In the genomic region with DNA sequence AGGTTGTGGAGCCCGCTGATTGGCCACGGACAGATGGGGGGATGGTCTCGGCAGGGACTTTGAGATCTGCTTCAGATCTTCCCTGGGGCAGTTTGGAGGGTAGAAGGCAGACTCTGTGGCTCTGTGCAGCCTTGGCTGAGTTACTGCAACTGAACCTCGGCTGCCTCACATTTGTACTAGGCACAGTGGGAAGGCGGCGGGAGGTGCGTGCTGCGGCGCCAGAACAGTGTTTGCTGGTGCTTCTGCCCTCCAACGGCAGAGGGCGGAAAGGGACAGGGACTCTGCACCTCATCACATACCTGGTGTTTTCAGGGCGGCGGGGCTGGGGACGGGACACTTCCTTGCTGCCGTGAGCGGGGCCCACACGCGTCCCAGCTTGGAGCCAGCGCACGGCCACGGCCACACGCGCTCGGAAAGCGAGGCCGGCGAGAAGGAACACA, we compare ENCODE assay signal across 10 cellular contexts. TPM values are rescaled to one million over a fixed set of nuclear protein-coding genes. Genes with fewer than 3 reads are reported as not detected.
DNase-seq lines count a peak whose midpoint lies in the region; ATAC-seq and TF ChIP-seq lines count a peak whose summit lies in the region.
"Had no signal": no experiment of that assay in that cellular context is flagged by ENCODE, and none has a peak within 500 bp of the region (broad histone marks: within the 10 kb centered on the region; RNA-seq: fewer than 3 reads in every experiment).

No MANE protein-coding gene starts in this region.

- peaks cover 6% of the 10 kb centered on the region for H3K4me1 Mint-ChIP-seq in Caco-2 (ENCODE audit: low read depth, unreplicated experiment)
- peaks cover 3% of the 10 kb centered on the region for H3K4me1 Mint-ChIP-seq in chondrocyte (ENCODE audit: low read depth)

- POLR2A ChIA-PET in Caco-2 (lab: Charles Lee): no interaction called here

- H3K36me3 Mint-ChIP-seq in Caco-2 (ENCODE audit: insufficient read depth, unreplicated experiment): peaks cover 59% of the 10 kb centered on the region
- H3K36me3 Mint-ChIP-seq in chondrocyte (ENCODE audit: low read depth): peaks cover 20% of the 10 kb centered on the region

- no peaks in the 10 kb centered on the region for H3K9me3 Mint-ChIP-seq in Caco-2 (ENCODE audit: unreplicated experiment)
- no peaks in the 10 kb centered on the region for H3K9me3 Mint-ChIP-seq in chondrocyte (ENCODE audit: low read depth)

- CTCF ChIA-PET in Caco-2 (lab: Charles Lee): no interaction called here

- H3K36me3 ChIP-seq in Caco-2 (ENCODE audit: control insufficient read depth, insufficient read depth, low read length): peaks cover 1% of the 10 kb centered on the region
- peaks cover 0 to 63% of the 10 kb centered on the region in 2 donors for H3K36me3 ChIP-seq in left lung

- H3K27ac ChIP-seq in left lung: no peak overlapping the region
- H3K27ac ChIP-seq: heart right ventricle had no signal

- peak; percentile 66 to 73 for DNase-seq in Caco-2
- DNase-seq in NCI-H1694 (lab: John Stamatoyannopoulos, UW): peak; percentile 71
- no peak for DNase-seq in chondrocyte (ENCODE audit: low spot score)
- no peak for DNase-seq in left lung
- DNase-seq in T-helper 9 cell: no peak
- no peak for DNase-seq in NCI-H187 treated with DMSO at 0.1 percent for 48 hours (lab: John Stamatoyannopoulos, UW)
- DNase-seq in activated CD4-positive, alpha-beta T cell treated with anti-CD3 and anti-CD28 coated beads, Interleukin-2, amount 50 U/mL, for 4 hours: no peak
- no peak for DNase-seq in NCI-H187 (lab: John Stamatoyannopoulos, UW)
- DNase-seq: heart right ventricle, SW 1271 had no signal

- intact Hi-C loops in Caco-2 (cut with micrococcal nuclease; ENCODE audit: unreplicated experiment) (no loop called here), left lung (cut with DNase I) (no loop called here)

- H3K4me1 ChIP-seq in Caco-2: peaks cover 3% of the 10 kb centered on the region; the same call in 1 of the 2 replicates
- H3K4me1 ChIP-seq in left lung: no peaks in the 10 kb centered on the region

- no peak overlapping the region for H3K4me3 ChIP-seq in Caco-2 (ENCODE audit: low read depth, low read length)
- no peak overlapping the region for H3K4me3 ChIP-seq in left lung
- H3K4me3 ChIP-seq: heart right ventricle had no signal

- TF ChIP-seq CTCF in Caco-2 (IDR thresholded peaks at IDR 0.05; ENCODE audit: insufficient read depth in 1 of 2, low read depth in 1 of 2, low read length in 1 of 2, severe bottlenecking in 1 of 2, unreplicated experiment in 1 of 2) (no peak), chondrocyte (IDR thresholded peaks at IDR 0.05) (peak; percentile 38), left lung (IDR thresholded peaks at IDR 0.05) (no peak)

- BruUV-seq in Caco-2 (replicated peaks; lab: Mats Ljungman, UMichigan): no TSS peak

- H3K27me3 ChIP-seq in Caco-2 (replicated peaks; ENCODE audit: control insufficient read depth, insufficient read depth, low read length): no peaks in the 10 kb centered on the region
- H3K27me3 ChIP-seq in left lung: no peaks in the 10 kb centered on the region
- H3K27me3 ChIP-seq: heart right ventricle had no signal

- H3K9me3 ChIP-seq in Caco-2 (no peaks in the 10 kb centered on the region), left lung (no peaks in the 10 kb centered on the region)
- H3K9me3 ChIP-seq: heart right ventricle had no signal

- peak; percentile 3 for ATAC-seq in left lung
- ATAC-seq: heart right ventricle had no signal

- H3K27ac Mint-ChIP-seq in Caco-2 (ENCODE audit: unreplicated experiment) (peak overlapping the region; percentile 69), chondrocyte (ENCODE audit: unreplicated experiment) (no peak overlapping the region)

- H3K4me3 Mint-ChIP-seq in Caco-2 (ENCODE audit: unreplicated experiment): peak overlapping the region; percentile 38
- no peak overlapping the region for H3K4me3 Mint-ChIP-seq in chondrocyte (ENCODE audit: unreplicated experiment)

- no peaks in the 10 kb centered on the region for H3K27me3 Mint-ChIP-seq in Caco-2 (ENCODE audit: insufficient read depth, unreplicated experiment)
- no peaks in the 10 kb centered on the region for H3K27me3 Mint-ChIP-seq in chondrocyte (ENCODE audit: low read depth)

RNA-seq across cellular contexts. Expression of a gene that starts 26.2 kb away (rescaled TPM):
- total RNA-seq in Caco-2 (2022) (22.0 and 24.0 TPM in 2 replicates), chondrocyte (15.7 to 20.1 TPM (median 18.8 TPM) in 3 replicates), left lung (10 to 100 TPM; 16.4 to 21.1 TPM)

RNA-seq across cellular contexts. Expression of a gene that starts 26.4 kb away (rescaled TPM):
- total RNA-seq in Caco-2 (2022): 55.4 and 56.7 TPM in 2 replicates
- 46.6 to 48.9 TPM (median 47.1 TPM) in 3 replicates for total RNA-seq in chondrocyte
- total RNA-seq in left lung: 10 to 100 TPM; 43.2 to 62.8 TPM

RNA-seq across cellular contexts. Expression of a gene that starts 49.8 kb away (rescaled TPM):
- total RNA-seq in Caco-2 (2022) (2.4 and 2.8 TPM in 2 replicates), chondrocyte (0.45 to 1.5 TPM (median 0.51 TPM) in 3 replicates), left lung (under 1 TPM; 0.26 to 0.52 TPM)

Comparison
In these comparisons a context has a peak if more than half of its experiments do, and no peak if none do; other contexts are left out.
1. DNase-seq: peak in Caco-2 (2 of 2) and NCI-H1694 (single experiment); none in chondrocyte (single experiment), left lung (0 of 2), T-helper 9 cell (single experiment), NCI-H187 treated with DMSO at 0.1 percent for 48 hours (single experiment), activated CD4-positive, alpha-beta T cell treated with anti-CD3 and anti-CD28 coated beads, Interleukin-2, amount 50 U/mL, for 4 hours (0 of 2) and NCI-H187 (0 of 2).